In genomic region chr6:108559884-108560462, GRCh38 we compare ENCODE assay signal across 8 cellular contexts.
DNase-seq lines count a peak whose midpoint lies in the region; ATAC-seq and TF ChIP-seq lines count a peak whose summit lies in the region.

No MANE protein-coding gene starts in this region.

- peak overlapping the region; percentile 70 for H3K27ac ChIP-seq in KOPT-K1 (ENCODE audit: low read depth, low read length, poor library complexity, severe bottlenecking)

- TF ChIP-seq CTCF in GM13976 (IDR thresholded peaks at IDR 0.05; ENCODE audit: borderline replicate concordance, control extremely low read depth, extremely low read depth, insufficient read depth, missing control alignments): no peak
- no peak for TF ChIP-seq CTCF in choroid plexus epithelial cell (conservative IDR thresholded peaks at IDR 0.05; ENCODE audit: low read depth, low read length)

- ATAC-seq in stimulated activated memory B cell treated with anti-CD40 and anti-IgM and Interleukin-4, amounts not matched to agents 10 μg/mL and 1 μg/mL and 100 μg/mL, for 72 hours: peak; percentile 1
- no peak for ATAC-seq in HG03342 (IDR thresholded peaks at IDR 0.05; ENCODE audit: unreplicated experiment)

- peaks cover 41% of the 10 kb centered on the region for H3K4me1 Mint-ChIP-seq in stimulated activated memory B cell treated with anti-CD40 and anti-IgM and Interleukin-4, amounts not matched to agents 10 μg/mL and 1 μg/mL and 100 μg/mL, for 72 hours

- no peaks in the 10 kb centered on the region for H3K27me3 Mint-ChIP-seq in stimulated activated memory B cell treated with anti-CD40 and anti-IgM and Interleukin-4, amounts not matched to agents 10 μg/mL and 1 μg/mL and 100 μg/mL, for 72 hours

- H3K27ac Mint-ChIP-seq in stimulated activated memory B cell treated with anti-CD40 and anti-IgM and Interleukin-4, amounts not matched to agents 10 μg/mL and 1 μg/mL and 100 μg/mL, for 72 hours: peak overlapping the region; percentile 95

- H3K4me3 ChIP-seq in choroid plexus epithelial cell (ENCODE audit: low read depth, low read length): peak overlapping the region; percentile 88

- H3K4me3 Mint-ChIP-seq in stimulated activated memory B cell treated with anti-CD40 and anti-IgM and Interleukin-4, amounts not matched to agents 10 μg/mL and 1 μg/mL and 100 μg/mL, for 72 hours: peak overlapping the region; percentile 89

- H3K9me3 ChIP-seq in KOPT-K1 (ENCODE audit: insufficient read depth, low read length, poor library complexity, severe bottlenecking): no peaks in the 10 kb centered on the region

- H3K36me3 ChIP-seq in KOPT-K1 (ENCODE audit: insufficient read depth, low read length): peaks cover 6% of the 10 kb centered on the region; the same call in 1 of the 2 replicates

- peaks cover 19% of the 10 kb centered on the region for H3K36me3 Mint-ChIP-seq in stimulated activated memory B cell treated with anti-CD40 and anti-IgM and Interleukin-4, amounts not matched to agents 10 μg/mL and 1 μg/mL and 100 μg/mL, for 72 hours

- DNase-seq in AG08395 (ENCODE audit: low spot score) (peak; percentile 34), GM13976 (ENCODE audit: low spot score) (peak; percentile 27), SHP77 (lab: John Stamatoyannopoulos, UW) (peak; percentile 67 to 68), choroid plexus epithelial cell (ENCODE audit: low read depth) (peak; percentile 73), kidney tubule cell (ENCODE audit: low spot score) (peak; percentile 79)

- H3K9me3 Mint-ChIP-seq in stimulated activated memory B cell treated with anti-CD40 and anti-IgM and Interleukin-4, amounts not matched to agents 10 μg/mL and 1 μg/mL and 100 μg/mL, for 72 hours: peaks cover 3% of the 10 kb centered on the region

- in situ Hi-C loops in GM13976 (cut with MboI; ENCODE audit: low sequenced_read_pairs, unreplicated experiment): no loop called here

Comparison
In these comparisons a context has a peak if more than half of its experiments do, and no peak if none do; other contexts are left out.
1. DNase-seq: peak in every context shown above with its lines; median percentile 79 in kidney tubule cell; 73 in choroid plexus epithelial cell; 68 in SHP77; 34 in AG08395; 27 in GM13976.